Comparison of ENCODE assay signal across 27 cellular contexts in the genomic region with DNA sequence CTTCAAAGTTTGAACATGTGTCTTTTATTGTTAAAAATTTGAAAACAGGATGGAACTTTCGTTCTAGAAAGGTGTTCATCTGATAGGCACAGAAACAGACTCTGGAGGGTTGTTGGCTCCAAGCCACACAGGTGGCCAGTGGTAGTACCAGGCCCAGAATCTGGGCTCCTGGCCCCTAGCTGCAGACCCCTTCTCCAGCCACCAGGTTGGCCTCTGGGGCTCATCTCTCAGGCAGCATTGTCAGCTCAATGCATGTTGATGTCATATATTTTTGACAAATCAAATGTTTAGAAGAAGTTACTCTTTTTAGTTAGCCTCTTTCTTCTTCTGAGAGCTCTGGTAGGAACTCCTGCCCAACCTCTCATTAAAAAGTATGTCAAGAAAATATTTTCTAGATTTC. TPM values are rescaled to one million over a fixed set of nuclear protein-coding genes. Genes with fewer than 3 reads are reported as not detected.
"Had no signal": no experiment of that assay in that cellular context is flagged by ENCODE, and none has a peak within 500 bp of the region (broad histone marks: within the 10 kb centered on the region; RNA-seq: fewer than 3 reads in every experiment).

No MANE protein-coding gene starts in this region.

- H3K27me3 ChIP-seq: ascending aorta, body of pancreas, SJSA1 had no signal

- H3K27ac Mint-ChIP-seq: activated CD8-positive, alpha-beta memory T cell treated with anti-CD3 and anti-CD28 coated beads, Interleukin-2, amount 10 ng/mL, durations not matched to agents 7 days and 5 days; activated naive CD4-positive, alpha-beta T cell treated with anti-CD3 and anti-CD28 coated beads, Interleukin-2, amount 50 U/mL, for 72 hours; activated naive CD8-positive, alpha-beta T cell treated with anti-CD3 and anti-CD28 coated beads, Interleukin-2, amount 50 U/mL, for 24 hours; activated T-cell treated with anti-CD3 and anti-CD28 coated beads, Interleukin-2, amount 50 U/mL, for 24 hours; T-helper 1 cell treated with Interleukin-12 subunit alpha and Interleukin-12 subunit beta and Interleukin-4 antibody, amounts not matched to agents 30 μg/mL and 1 μg/mL, for 36 hours had no signal

- H3K4me3 ChIP-seq: ascending aorta, body of pancreas, SJSA1 had no signal

- H3K27me3 Mint-ChIP-seq: activated CD8-positive, alpha-beta memory T cell treated with anti-CD3 and anti-CD28 coated beads, Interleukin-2, amount 10 ng/mL, durations not matched to agents 7 days and 5 days; activated naive CD8-positive, alpha-beta T cell treated with anti-CD3 and anti-CD28 coated beads, Interleukin-2, amount 50 U/mL, for 24 hours; activated T-cell treated with anti-CD3 and anti-CD28 coated beads, Interleukin-2, amount 50 U/mL, for 24 hours; central memory CD8-positive, alpha-beta T cell had no signal

- H3K4me3 Mint-ChIP-seq: activated CD8-positive, alpha-beta memory T cell treated with anti-CD3 and anti-CD28 coated beads, Interleukin-2, amount 10 ng/mL, durations not matched to agents 7 days and 5 days; activated naive CD8-positive, alpha-beta T cell treated with anti-CD3 and anti-CD28 coated beads, Interleukin-2, amount 50 U/mL, for 24 hours; activated T-cell treated with anti-CD3 and anti-CD28 coated beads, Interleukin-2, amount 50 U/mL, for 24 hours; central memory CD8-positive, alpha-beta T cell; T-helper 1 cell treated with Interleukin-12 subunit alpha and Interleukin-12 subunit beta and Interleukin-4 antibody, amounts not matched to agents 30 μg/mL and 1 μg/mL, for 36 hours had no signal

- H3K36me3 Mint-ChIP-seq: activated CD8-positive, alpha-beta memory T cell treated with anti-CD3 and anti-CD28 coated beads, Interleukin-2, amount 10 ng/mL, durations not matched to agents 7 days and 5 days; activated naive CD4-positive, alpha-beta T cell treated with anti-CD3 and anti-CD28 coated beads, Interleukin-2, amount 50 U/mL, for 72 hours had no signal

- DNase-seq: activated CD4-positive, alpha-beta T cell treated with anti-CD3 and anti-CD28 coated beads for 48 hours; activated CD4-positive, alpha-beta T cell treated with anti-CD3 and anti-CD28 coated beads, Interleukin-2, amount 50 U/mL, for 4 hours; activated CD4-positive, CD25-positive, alpha-beta regulatory T cell treated with anti-CD3 and anti-CD28 coated beads, Interleukin-2, amount 50 U/mL, for 72 hours; activated CD8-positive, alpha-beta memory T cell treated with anti-CD3 and anti-CD28 coated beads, Interleukin-2, amount 10 ng/mL, durations not matched to agents 7 days and 5 days; activated effector memory CD4-positive, alpha-beta T cell treated with anti-CD3 and anti-CD28 coated beads, Interleukin-2, amount 50 U/mL, for 16 hours; activated naive CD4-positive, alpha-beta T cell treated with Interleukin-2 at 50 U/mL for 16 hours; activated naive CD8-positive, alpha-beta T cell treated with anti-CD3 and anti-CD28 coated beads, Interleukin-2, amount 50 U/mL, for 24 hours; activated T-cell treated with anti-CD3 and anti-CD28 coated beads, Interleukin-2, amount 50 U/mL, for 24 hours; amniotic stem cell; body of pancreas; NCI-H1048; NCI-H146; NCI-H187 treated with DMSO at 0.1 percent for 48 hours; NCI-H2081 treated with DMSO at 0.1 percent for 48 hours; NCI-H446 treated with DMSO at 0.1 percent for 48 hours; NCI-H524 treated with DMSO at 0.1 percent for 48 hours; NCI-H748 treated with DMSO at 0.1 percent for 48 hours; NK-92 treated with Interleukin-12 subunit alpha and Interleukin-12 subunit beta, amount 100 ng/mL, for 24 hours; OCI-M1; Right ventricle myocardium superior had no signal

- H3K9me3 ChIP-seq: ascending aorta, body of pancreas had no signal

- H3K9me3 Mint-ChIP-seq: activated naive CD4-positive, alpha-beta T cell treated with anti-CD3 and anti-CD28 coated beads, Interleukin-2, amount 50 U/mL, for 72 hours; activated naive CD8-positive, alpha-beta T cell treated with anti-CD3 and anti-CD28 coated beads, Interleukin-2, amount 50 U/mL, for 24 hours; activated T-cell treated with anti-CD3 and anti-CD28 coated beads, Interleukin-2, amount 50 U/mL, for 24 hours; central memory CD8-positive, alpha-beta T cell; T-helper 1 cell treated with Interleukin-12 subunit alpha and Interleukin-12 subunit beta and Interleukin-4 antibody, amounts not matched to agents 30 μg/mL and 1 μg/mL, for 36 hours had no signal

- ATAC-seq: activated CD8-positive, alpha-beta memory T cell treated with anti-CD3 and anti-CD28 coated beads, Interleukin-2, amount 10 ng/mL, durations not matched to agents 7 days and 5 days; activated naive CD4-positive, alpha-beta T cell treated with anti-CD3 and anti-CD28 coated beads, Interleukin-2, amount 50 U/mL, for 72 hours; activated naive CD8-positive, alpha-beta T cell treated with anti-CD3 and anti-CD28 coated beads, Interleukin-2, amount 50 U/mL, for 24 hours; body of pancreas; Panc1 had no signal

- H3K4me1 ChIP-seq: ascending aorta, body of pancreas had no signal

- H3K4me1 Mint-ChIP-seq: central memory CD8-positive, alpha-beta T cell had no signal

- H3K36me3 ChIP-seq: ascending aorta had no signal

- H3K27ac ChIP-seq: ascending aorta, body of pancreas, RWPE1, SJSA1 had no signal

RNA-seq across cellular contexts. Expression of gene CHRNA1, which starts 34.5 kb away (rescaled TPM):
- total RNA-seq: activated CD8-positive, alpha-beta memory T cell treated with anti-CD3 and anti-CD28 coated beads, Interleukin-2, amount 10 ng/mL, durations not matched to agents 7 days and 5 days; activated naive CD4-positive, alpha-beta T cell treated with anti-CD3 and anti-CD28 coated beads, Interleukin-2, amount 50 U/mL, for 72 hours; ascending aorta; body of pancreas; Right ventricle myocardium superior had no signal
